20 cellular contexts compared by ENCODE assay signal in genomic region chr3:128379768-128380167, GRCh38.
"Had no signal": no experiment of that assay in that cellular context is flagged by ENCODE, and none has a peak within 500 bp of the region (broad histone marks: within the 10 kb centered on the region; RNA-seq: fewer than 3 reads in every experiment).

No MANE protein-coding gene starts in this region.

- DNase-seq: activated B cell treated with CpG ODN at 0.5 μM for 24 hours; activated CD4-positive, alpha-beta T cell treated with anti-CD3 and anti-CD28 coated beads, Interleukin-2, amount 50 U/mL, for 1 hour; activated CD8-positive, alpha-beta T cell treated with anti-CD3 and anti-CD28 coated beads for 36 hours; activated gamma-delta T cell treated with Interleukin-2 at 50 U/mL for 16 hours; activated naive CD4-positive, alpha-beta T cell treated with anti-CD3 and anti-CD28 coated beads, Interleukin-2, amount 50 U/mL, for 16 hours; activated T-cell treated with anti-CD3 and anti-CD28 coated beads, Interleukin-2, amount 50 U/mL, for 4 hours; amniotic stem cell; brain microvascular endothelial cell; esophagus squamous epithelium; foreskin melanocyte; lower lobe of right lung; mesenchymal stem cell; naive thymus-derived CD8-positive, alpha-beta T cell; stimulated activated CD4-positive, alpha-beta T cell treated with anti-CD3 and anti-CD28 coated beads, Interleukin-12 subunit alpha, Interleukin-12 subunit beta, amount 100 ng/mL, for 4 hours; stimulated activated CD4-positive, alpha-beta T cell treated with anti-CD3 and anti-CD28 coated beads, Interleukin-4, amount 100 ng/mL, for 1 hour; T-helper 2 cell; trophoblast cell had no signal

- ATAC-seq: activated CD8-positive, alpha-beta T cell treated with anti-CD3 and anti-CD28 coated beads for 36 hours; activated T-cell treated with anti-CD3 and anti-CD28 coated beads, Interleukin-2, amount 50 U/mL, for 4 hours; activated T-helper 17 cell treated with anti-CD3 and anti-CD28 coated beads, Interleukin-2, amount 50 U/mL, for 72 hours; naive thymus-derived CD8-positive, alpha-beta T cell; sciatic nerve had no signal

- H3K27ac ChIP-seq: brain microvascular endothelial cell, esophagus squamous epithelium, lower lobe of right lung, skin epidermis had no signal
